9 cellular contexts compared by ENCODE assay signal in the genomic region with DNA sequence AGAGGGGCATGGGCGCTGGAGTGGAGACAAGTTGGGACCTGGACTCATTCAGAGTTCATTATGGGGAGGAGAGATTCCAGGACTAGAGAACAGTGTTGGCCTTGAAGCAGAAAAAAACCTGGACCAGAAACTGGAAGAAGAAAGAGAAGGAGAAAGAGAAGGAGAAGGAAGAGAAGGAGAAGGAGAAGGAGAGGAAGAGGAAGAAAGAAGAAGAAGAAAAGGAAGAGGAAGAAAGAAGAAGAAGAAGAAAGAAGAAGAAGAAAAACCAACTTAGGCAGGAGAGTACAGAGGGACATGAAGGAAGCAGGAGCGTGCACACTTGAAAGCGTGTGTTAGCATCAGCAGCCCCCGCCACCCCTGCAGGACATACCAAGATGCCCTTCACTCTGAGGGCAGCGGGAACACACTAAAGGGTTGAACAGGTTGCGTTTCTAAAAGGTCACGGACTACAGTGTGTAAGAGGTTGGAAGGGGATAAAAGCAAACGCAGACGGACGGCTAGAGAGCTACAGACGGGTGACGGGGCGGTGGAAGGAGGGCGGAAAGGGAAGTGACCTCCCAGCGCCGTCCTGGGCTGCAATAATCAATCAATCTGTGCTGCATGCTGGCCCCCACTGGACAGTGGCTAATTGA.
DNase-seq lines count a peak whose midpoint lies in the region; ATAC-seq, FAIRE-seq and TF ChIP-seq lines count a peak whose summit lies in the region.
"Had no signal": no experiment of that assay in that cellular context is flagged by ENCODE, and none has a peak within 500 bp of the region (broad histone marks: within the 10 kb centered on the region; RNA-seq: fewer than 3 reads in every experiment).

No MANE protein-coding gene starts in this region.

- intact Hi-C loops in gastrocnemius medialis (cut with DNase I; ENCODE audit: low total_unique reads): no loop called here

- no peaks in the 10 kb centered on the region for H3K36me3 ChIP-seq in gastrocnemius medialis

- H3K4me3 Mint-ChIP-seq in progenitor cell of endocrine pancreas (ENCODE audit: low read depth): peak overlapping the region; percentile 86

- H3K27ac ChIP-seq in gastrocnemius medialis: no peak overlapping the region

- no peak for FAIRE-seq in GM12892 (lab: Jason Lieb, UNC)
- FAIRE-seq: GM18507 had no signal

- peaks cover 0 to 8% (median 0%) of the 10 kb centered on the region in 3 donors for H3K27me3 ChIP-seq in gastrocnemius medialis

- no peaks in the 10 kb centered on the region for H3K9me3 Mint-ChIP-seq in progenitor cell of endocrine pancreas (ENCODE audit: low read depth)

- H3K4me3 ChIP-seq in epithelial cell of esophagus (ENCODE audit: low read length) (peak overlapping the region; percentile 34), gastrocnemius medialis (peak overlapping the region in 2 of 4 donors; percentile 25 to 28)

- in situ Hi-C loops in gastrocnemius medialis (cut with MboI; ENCODE audit: low sequenced_read_pairs in 4 of 4): no loop called here

- DNase-seq in epithelial cell of esophagus (ENCODE audit: low read depth) (no peak), progenitor cell of endocrine pancreas (ENCODE audit: low spot score, unreplicated experiment) (no peak), gastrocnemius medialis (no peak), GM12892 (ENCODE audit: insufficient read length) (no peak), A172 (ENCODE audit: low spot score) (no peak)

- no peaks in the 10 kb centered on the region for H3K36me3 Mint-ChIP-seq in progenitor cell of endocrine pancreas (ENCODE audit: insufficient read depth)

- H3K27ac Mint-ChIP-seq in progenitor cell of endocrine pancreas: peak overlapping the region; percentile 67

- ATAC-seq in GM19395 (IDR thresholded peaks at IDR 0.05; ENCODE audit: unreplicated experiment) (peak; percentile 19), HG03378 (IDR thresholded peaks at IDR 0.05; ENCODE audit: unreplicated experiment) (peak; percentile 28), gastrocnemius medialis (no peak), HG03108 (IDR thresholded peaks at IDR 0.05; ENCODE audit: unreplicated experiment) (no peak)

- no peaks in the 10 kb centered on the region for H3K4me1 ChIP-seq in gastrocnemius medialis

- TF ChIP-seq POLR2A in gastrocnemius medialis (IDR thresholded peaks at IDR 0.05): no peak
- TF ChIP-seq POLR2A in GM12892 (IDR thresholded peaks at IDR 0.05; ENCODE audit: low read depth, low read length): no peak

- TF ChIP-seq CTCF in epithelial cell of esophagus (IDR thresholded peaks at IDR 0.05; ENCODE audit: insufficient read depth, low read depth, low read length, missing control alignments) (no peak), progenitor cell of endocrine pancreas (IDR thresholded peaks at IDR 0.05; ENCODE audit: unreplicated experiment) (no peak), gastrocnemius medialis (IDR thresholded peaks at IDR 0.05 in 4 of 5, conservative IDR thresholded peaks at IDR 0.05 in 1 of 5) (no peak)

- peaks cover 58% of the 10 kb centered on the region for H3K27me3 Mint-ChIP-seq in progenitor cell of endocrine pancreas

- H3K4me1 Mint-ChIP-seq in progenitor cell of endocrine pancreas (ENCODE audit: low read depth): peaks cover 10% of the 10 kb centered on the region

- no peaks in the 10 kb centered on the region for H3K9me3 ChIP-seq in gastrocnemius medialis

Comparison
In these comparisons a context has a peak if more than half of its experiments do, and no peak if none do; other contexts are left out.
1. ATAC-seq: peak in GM19395 (single experiment) and HG03378 (single experiment); none in gastrocnemius medialis (0 of 2) and HG03108 (single experiment).